ENCODE assay signal across 13 cellular contexts in genomic region chr11:117020287-117020686, GRCh38.
DNase-seq lines count a peak whose midpoint lies in the region; ATAC-seq and TF ChIP-seq lines count a peak whose summit lies in the region.
"Had no signal": no experiment of that assay in that cellular context is flagged by ENCODE, and none has a peak within 500 bp of the region (broad histone marks: within the 10 kb centered on the region; RNA-seq: fewer than 3 reads in every experiment).

No MANE protein-coding gene starts in this region.

- H3K9me3 Mint-ChIP-seq in T-helper 2 cell treated with Interferon-gamma antibody and Interleukin-4, amounts not matched to agents 5 μg/mL and 100 μg/mL, for 36 hours, result peaks cover 3% of the 10 kb centered on the region
- H3K9me3 Mint-ChIP-seq in activated T-helper 2 cell treated with anti-CD3 and anti-CD28 coated beads, Interferon-gamma antibody, Interleukin-2, Interleukin-4, amounts not matched to agents 10 μg/mL and 5 μg/mL and 100 μg/mL, durations not matched to agents 14 hours and 24 hours and 36 hours, result peaks cover 3% of the 10 kb centered on the region
- H3K9me3 Mint-ChIP-seq in natural killer cell, result no peaks in the 10 kb centered on the region

- peak overlapping the region; percentile 19 for H3K27ac Mint-ChIP-seq in T-helper 2 cell treated with Interferon-gamma antibody and Interleukin-4, amounts not matched to agents 5 μg/mL and 100 μg/mL, for 36 hours
- H3K27ac Mint-ChIP-seq in activated T-helper 2 cell treated with anti-CD3 and anti-CD28 coated beads, Interferon-gamma antibody, Interleukin-2, Interleukin-4, amounts not matched to agents 10 μg/mL and 5 μg/mL and 100 μg/mL, durations not matched to agents 14 hours and 24 hours and 36 hours, result peak overlapping the region; percentile 51
- peak overlapping the region; percentile 37 to 42 for H3K27ac Mint-ChIP-seq in natural killer cell

- peaks cover 1% of the 10 kb centered on the region for H3K36me3 Mint-ChIP-seq in T-helper 2 cell treated with Interferon-gamma antibody and Interleukin-4, amounts not matched to agents 5 μg/mL and 100 μg/mL, for 36 hours (ENCODE audit: low read depth)
- H3K36me3 Mint-ChIP-seq in activated T-helper 2 cell treated with anti-CD3 and anti-CD28 coated beads, Interferon-gamma antibody, Interleukin-2, Interleukin-4, amounts not matched to agents 10 μg/mL and 5 μg/mL and 100 μg/mL, durations not matched to agents 14 hours and 24 hours and 36 hours (ENCODE audit: low read depth), result peaks cover 6% of the 10 kb centered on the region
- H3K36me3 Mint-ChIP-seq in natural killer cell, result no peaks in the 10 kb centered on the region

- H3K4me3 Mint-ChIP-seq in T-helper 2 cell treated with Interferon-gamma antibody and Interleukin-4, amounts not matched to agents 5 μg/mL and 100 μg/mL, for 36 hours, result peak overlapping the region; percentile 13
- peak overlapping the region; percentile 18 for H3K4me3 Mint-ChIP-seq in activated T-helper 2 cell treated with anti-CD3 and anti-CD28 coated beads, Interferon-gamma antibody, Interleukin-2, Interleukin-4, amounts not matched to agents 10 μg/mL and 5 μg/mL and 100 μg/mL, durations not matched to agents 14 hours and 24 hours and 36 hours (ENCODE audit: low read depth)
- H3K4me3 Mint-ChIP-seq in natural killer cell, result no peak overlapping the region

- no peaks in the 10 kb centered on the region for H3K27me3 Mint-ChIP-seq in T-helper 2 cell treated with Interferon-gamma antibody and Interleukin-4, amounts not matched to agents 5 μg/mL and 100 μg/mL, for 36 hours (ENCODE audit: low read depth)
- H3K27me3 Mint-ChIP-seq in activated T-helper 2 cell treated with anti-CD3 and anti-CD28 coated beads, Interferon-gamma antibody, Interleukin-2, Interleukin-4, amounts not matched to agents 10 μg/mL and 5 μg/mL and 100 μg/mL, durations not matched to agents 14 hours and 24 hours and 36 hours (ENCODE audit: low read depth), result no peaks in the 10 kb centered on the region
- no peaks in the 10 kb centered on the region for H3K27me3 Mint-ChIP-seq in natural killer cell (ENCODE audit: low read depth in 2 of 2)

- H3K4me1 Mint-ChIP-seq in T-helper 2 cell treated with Interferon-gamma antibody and Interleukin-4, amounts not matched to agents 5 μg/mL and 100 μg/mL, for 36 hours (ENCODE audit: low read depth), result peaks cover 57% of the 10 kb centered on the region
- H3K4me1 Mint-ChIP-seq in activated T-helper 2 cell treated with anti-CD3 and anti-CD28 coated beads, Interferon-gamma antibody, Interleukin-2, Interleukin-4, amounts not matched to agents 10 μg/mL and 5 μg/mL and 100 μg/mL, durations not matched to agents 14 hours and 24 hours and 36 hours (ENCODE audit: low read depth), result peaks cover 58% of the 10 kb centered on the region
- peaks cover 56 to 62% of the 10 kb centered on the region in 2 donors for H3K4me1 Mint-ChIP-seq in natural killer cell

- ATAC-seq in GM21786 (IDR thresholded peaks at IDR 0.05; ENCODE audit: unreplicated experiment), result peak; percentile 43
- ATAC-seq in natural killer cell, result no peak
- no peak for ATAC-seq in HG02970 (IDR thresholded peaks at IDR 0.05; ENCODE audit: low FRiP score, unreplicated experiment)
- ATAC-seq: SK-N-SH treated with all-trans-retinoic acid at 6 μM for 48 hours had no signal

- intact Hi-C loops in activated T-helper 2 cell treated with anti-CD3 and anti-CD28 coated beads, Interferon-gamma antibody, Interleukin-2, Interleukin-4, amounts not matched to agents 10 μg/mL and 5 μg/mL and 100 μg/mL, durations not matched to agents 14 hours and 24 hours and 36 hours (cut with micrococcal nuclease), result no loop called here
- intact Hi-C loops in natural killer cell (cut with micrococcal nuclease), result no loop called here

- no peak for DNase-seq in T-helper 2 cell treated with Interferon-gamma antibody and Interleukin-4, amounts not matched to agents 5 μg/mL and 100 μg/mL, for 36 hours (ENCODE audit: low spot score)
- DNase-seq in T-helper 2 cell (no peak), natural killer cell (no peak), NCI-H2029 (lab: John Stamatoyannopoulos, UW) (no peak), COR-L47 (lab: John Stamatoyannopoulos, UW) (no peak)
- DNase-seq in activated T-helper 2 cell treated with anti-CD3 and anti-CD28 coated beads, Interferon-gamma antibody, Interleukin-2, Interleukin-4, amounts not matched to agents 10 μg/mL and 5 μg/mL and 100 μg/mL, durations not matched to agents 14 hours and 24 hours and 36 hours (ENCODE audit: low spot score), result no peak
- DNase-seq: DMS79, GM23248, NCI-H524 treated with DMSO at 0.1 percent for 48 hours, trophoblast cell had no signal

- no peak for TF ChIP-seq CTCF in natural killer cell (IDR thresholded peaks at IDR 0.05)
